18 cellular contexts compared by ENCODE assay signal in genomic region chr5:37756248-37756647, GRCh38.
DNase-seq lines count a peak whose midpoint lies in the region; ATAC-seq, FAIRE-seq and TF ChIP-seq lines count a peak whose summit lies in the region.
"Had no signal": no experiment of that assay in that cellular context is flagged by ENCODE, and none has a peak within 500 bp of the region (broad histone marks: within the 10 kb centered on the region; RNA-seq: fewer than 3 reads in every experiment).

No MANE protein-coding gene starts in this region.

- TF ChIP-seq CTCF in PC-3 (conservative IDR thresholded peaks at IDR 0.05; ENCODE audit: low read depth, low read length) (no peak), bronchial epithelial cell (IDR thresholded peaks at IDR 0.05; ENCODE audit: insufficient read depth, low read length, severe bottlenecking) (no peak), neural crest cell (conservative IDR thresholded peaks at IDR 0.05) (no peak), CD14-positive monocyte (IDR thresholded peaks at IDR 0.05) (no peak), breast epithelium (IDR thresholded peaks at IDR 0.05) (no peak)

- CTCF ChIA-PET in PC-3 (lab: Charles Lee): no interaction called here

- H3K27me3 Mint-ChIP-seq in neural crest cell (ENCODE audit: low read depth) (no peaks in the 10 kb centered on the region), CD14-positive monocyte (ENCODE audit: low read depth in 3 of 3) (peaks cover 0 to 2% (median 1%) of the 10 kb centered on the region in 3 donors)
- H3K27me3 Mint-ChIP-seq: CD4-positive, CD25-positive, alpha-beta regulatory T cell had no signal

- H3K36me3 Mint-ChIP-seq in neural crest cell (ENCODE audit: low read depth): peaks cover 10% of the 10 kb centered on the region
- H3K36me3 Mint-ChIP-seq in CD14-positive monocyte: peaks cover 32 to 34% of the 10 kb centered on the region in 2 donors

- H3K36me3 ChIP-seq in PC-3 (ENCODE audit: low read depth, low read length): no peaks in the 10 kb centered on the region
- H3K36me3 ChIP-seq in bronchial epithelial cell (ENCODE audit: control insufficient read depth, insufficient read depth, low read length): no peaks in the 10 kb centered on the region
- H3K36me3 ChIP-seq in breast epithelium: no peaks in the 10 kb centered on the region

- peaks cover 3% of the 10 kb centered on the region for H3K9me3 Mint-ChIP-seq in neural crest cell
- peaks cover 5 to 19% (median 8%) of the 10 kb centered on the region in 7 donors for H3K9me3 Mint-ChIP-seq in CD14-positive monocyte
- H3K9me3 Mint-ChIP-seq: GM23338 had no signal

- H3F3A ChIP-seq in PC-3 (ENCODE audit: low read length, unreplicated experiment): no peaks in the 10 kb centered on the region

- H3K4me2 ChIP-seq in PC-3 (ENCODE audit: low read length): no peak overlapping the region
- H3K4me2 ChIP-seq: GM23338 had no signal

- H3K4me3 ChIP-seq in PC-3 (ENCODE audit: low read length) (no peak overlapping the region), bronchial epithelial cell (ENCODE audit: low read depth, low read length) (no peak overlapping the region), breast epithelium (no peak overlapping the region)
- H3K4me3 ChIP-seq: GM12878, GM23338 had no signal

- TF ChIP-seq POLR2A in H54 (IDR thresholded peaks at IDR 0.05; ENCODE audit: low read depth, low read length) (no peak), breast epithelium (IDR thresholded peaks at IDR 0.05) (no peak)

- no peaks in the 10 kb centered on the region for H3K9me3 ChIP-seq in PC-3 (ENCODE audit: low read length)
- peaks cover 0 to 4% of the 10 kb centered on the region in 2 donors for H3K9me3 ChIP-seq in breast epithelium
- H3K9me3 ChIP-seq: Caco-2 had no signal

- H3K4me1 Mint-ChIP-seq in neural crest cell (no peaks in the 10 kb centered on the region), CD14-positive monocyte (no peaks in the 10 kb centered on the region)
- H3K4me1 Mint-ChIP-seq: GM23338 had no signal

- FAIRE-seq in H54 (lab: Jason Lieb, UNC) (peak; percentile 64), bronchial epithelial cell (lab: Jason Lieb, UNC) (no peak)
- FAIRE-seq: GM12878, GM19239 had no signal

- H2AFZ ChIP-seq in PC-3 (ENCODE audit: low read length): no peak overlapping the region
- H2AFZ ChIP-seq: GM23338 had no signal

- BruUV-seq in PC-3 (replicated peaks; lab: Mats Ljungman, UMichigan): no TSS peak

- intact Hi-C loops in PC-3 (cut with micrococcal nuclease) (loop anchor here (10.0 kb wide), 2 partner anchors 121 to 201 kb away; no protein-coding TSS in a partner anchor), CD14-positive monocyte (cut with micrococcal nuclease) (no loop called here), breast epithelium (cut with DNase I; ENCODE audit: low total_unique reads) (no loop called here)

- H3K4me3 Mint-ChIP-seq in neural crest cell (no peak overlapping the region), CD14-positive monocyte (no peak overlapping the region)
- H3K4me3 Mint-ChIP-seq: CD4-positive, CD25-positive, alpha-beta regulatory T cell; CD8-positive, alpha-beta T cell; GM23338 had no signal

- no peaks in the 10 kb centered on the region for H3K9me2 ChIP-seq in PC-3 (replicated peaks; ENCODE audit: low read length)

- no peaks in the 10 kb centered on the region for H4K20me1 ChIP-seq in PC-3 (ENCODE audit: low read length)

- H3K4me1 ChIP-seq in PC-3 (ENCODE audit: insufficient read depth, low read length): peaks cover 24% of the 10 kb centered on the region
- no peaks in the 10 kb centered on the region for H3K4me1 ChIP-seq in breast epithelium
- H3K4me1 ChIP-seq: Caco-2 had no signal

- POLR2A ChIA-PET in PC-3 (lab: Charles Lee; ENCODE audit: unreplicated experiment): interaction anchor here (0.6 kb wide), 1 partner anchor 346 kb away, joined by 4 read pairs; no protein-coding TSS in a partner anchor

- H3K27ac Mint-ChIP-seq in neural crest cell (ENCODE audit: unreplicated experiment): peak overlapping the region; percentile 73
- H3K27ac Mint-ChIP-seq in CD14-positive monocyte: no peak overlapping the region
- H3K27ac Mint-ChIP-seq: CD4-positive, CD25-positive, alpha-beta regulatory T cell; CD8-positive, alpha-beta T cell; GM23338 had no signal

- no peak overlapping the region for H3K9ac ChIP-seq in PC-3 (ENCODE audit: low read length)

- H3K27me3 ChIP-seq in PC-3 (ENCODE audit: low read length) (no peaks in the 10 kb centered on the region), bronchial epithelial cell (ENCODE audit: control insufficient read depth, insufficient read depth, low read length) (no peaks in the 10 kb centered on the region), breast epithelium (no peaks in the 10 kb centered on the region)

- H3K27ac ChIP-seq in PC-3 (ENCODE audit: low read length) (no peak overlapping the region), breast epithelium (no peak overlapping the region)

- no peaks in the 10 kb centered on the region for H3K79me2 ChIP-seq in PC-3 (ENCODE audit: low read length)

- no peak for DNase-seq in H54 (ENCODE audit: insufficient read length, low spot score)
- peak; percentile 37 for DNase-seq in PC-3
- DNase-seq in bronchial epithelial cell (ENCODE audit: low read depth): peak; percentile 57
- no peak for DNase-seq in neural crest cell (ENCODE audit: low read depth, low spot score)
- DNase-seq in NCI-H2081 treated with DMSO at 0.1 percent for 48 hours (lab: John Stamatoyannopoulos, UW): no peak
- no peak for DNase-seq in CD14-positive monocyte (ENCODE audit: low spot score)
- no peak for DNase-seq in breast epithelium (ENCODE audit: low spot score in 2 of 2)
- DNase-seq: CD4-positive, CD25-positive, alpha-beta regulatory T cell; CD8-positive, alpha-beta T cell; DMS79; EL; GDM1; HCEC 1CT had no signal

- ATAC-seq in PC-3 (peak; percentile 42; the same call in 1 of the 2 replicates), GM21723 (IDR thresholded peaks at IDR 0.05; ENCODE audit: unreplicated experiment) (no peak)
- ATAC-seq: CD8-positive, alpha-beta T cell; GM12878; GM23338 had no signal

Comparison
In these comparisons a context has a peak if more than half of its experiments do, and no peak if none do; other contexts are left out.
1. DNase-seq: peak in PC-3 (single experiment) and bronchial epithelial cell (single experiment); none in H54 (single experiment), neural crest cell (single experiment), NCI-H2081 treated with DMSO at 0.1 percent for 48 hours (single experiment), CD14-positive monocyte (single experiment) and breast epithelium (0 of 2).